ENCODE assay signal across 7 cellular contexts in genomic region chr1:243287652-243288051, GRCh38. TPM values are rescaled to one million over a fixed set of nuclear protein-coding genes. Genes with fewer than 3 reads are reported as not detected.
A peak's percentile ranks its signal among the peaks of the same experiment; 100 is the strongest.
DNase-seq lines count a peak whose midpoint lies in the region; ATAC-seq, FAIRE-seq and TF ChIP-seq lines count a peak whose summit lies in the region.

No MANE protein-coding gene starts in this region.

- no peak overlapping the region for H3K4me2 ChIP-seq in HCT116 (ENCODE audit: low read length)
- peak overlapping the region; percentile 32 for H3K4me2 ChIP-seq in mammary epithelial cell (ENCODE audit: insufficient read depth, low read depth, low read length)

- H3K79me2 ChIP-seq in HCT116 (ENCODE audit: insufficient read depth, low read length) (no peaks in the 10 kb centered on the region), mammary epithelial cell (ENCODE audit: insufficient read depth, low read length) (peaks cover 10% of the 10 kb centered on the region)

- no peak for TF ChIP-seq RAD21 in HCT116 (IDR thresholded peaks at IDR 0.05; ENCODE audit: low read depth)

- in situ Hi-C loops in mammary epithelial cell (cut with MboI; ENCODE audit: low sequenced_read_pairs in 2 of 2): no loop called here

- no peaks in the 10 kb centered on the region for H3K27me3 ChIP-seq in HCT116 (ENCODE audit: insufficient read depth, low read length)
- no peaks in the 10 kb centered on the region for H3K27me3 ChIP-seq in mammary epithelial cell (ENCODE audit: insufficient read depth, low read length)

- H3K27ac ChIP-seq in HCT116 (ENCODE audit: low read depth, low read length) (no peak overlapping the region), mammary epithelial cell (ENCODE audit: insufficient read depth, low read depth, low read length) (peak overlapping the region; percentile 74)

- TF ChIP-seq POLR2A in HCT116 (IDR thresholded peaks at IDR 0.05; ENCODE audit: borderline replicate concordance, extremely low read depth, insufficient read depth, insufficient read length): no peak

- RAD21 ChIA-PET in HCT116 (lab: Charles Lee; ENCODE audit: low non-redundant PET in 1 of 2, low total read pairs in 2 of 2, uncharacterized antibody in 2 of 2, unreplicated experiment in 2 of 2): interaction anchor here in 1 of 2 experiments (0.6 kb wide), 1 partner anchor 37 kb away, joined by 3 read pairs; no protein-coding TSS in a partner anchor

- ATAC-seq in HCT116 (no peak), mucosa of descending colon (peak; percentile 66)

- no peaks in the 10 kb centered on the region for H3K9me3 ChIP-seq in HCT116 (ENCODE audit: control insufficient read depth in 1 of 2, insufficient read depth in 1 of 2, low read depth in 1 of 2, low read length in 2 of 2)
- no peaks in the 10 kb centered on the region for H3K9me3 ChIP-seq in mammary epithelial cell (replicated peaks; ENCODE audit: insufficient read depth, low read length)
- H3K9me3 ChIP-seq in mucosa of descending colon: no peaks in the 10 kb centered on the region

- TSS peak; percentile 29 for BruUV-seq in HCT116 (replicated peaks; lab: Mats Ljungman, UMichigan)
- no TSS peak for BruUV-seq in mammary epithelial cell (replicated peaks; lab: Mats Ljungman, UMichigan)

- POLR2A ChIA-PET in HCT116 (lab: Charles Lee): no interaction called here

- H3K36me3 ChIP-seq in HCT116 (ENCODE audit: control insufficient read depth in 1 of 2, insufficient read depth in 2 of 2, low read length in 2 of 2) (no peaks in the 10 kb centered on the region), mammary epithelial cell (ENCODE audit: insufficient read depth, low read length) (peaks cover 11% of the 10 kb centered on the region), mucosa of descending colon (ENCODE audit: low read depth) (no peaks in the 10 kb centered on the region)

- H4K20me1 ChIP-seq in HCT116 (ENCODE audit: insufficient read depth) (no peaks in the 10 kb centered on the region), mammary epithelial cell (ENCODE audit: insufficient read depth, low read length) (no peaks in the 10 kb centered on the region)

- peaks cover 0 to 4% of the 10 kb centered on the region in 2 experiments; a peak in 1 of 4 replicates for H3K4me1 ChIP-seq in HCT116 (ENCODE audit: control insufficient read depth in 1 of 2, insufficient read depth in 2 of 2, low read length in 2 of 2)
- H3K4me1 ChIP-seq in mammary epithelial cell (ENCODE audit: insufficient read depth, low read length): peaks cover 21% of the 10 kb centered on the region
- no peaks in the 10 kb centered on the region for H3K4me1 ChIP-seq in mucosa of descending colon (ENCODE audit: low read depth)

- peak; percentile 92 for FAIRE-seq in GM18507 (lab: Jason Lieb, UNC)

- CTCF ChIA-PET in HCT116 (lab: Charles Lee): no interaction called here
- CTCF ChIA-PET in mammary epithelial cell (lab: Charles Lee; ENCODE audit: low non-redundant PET): no interaction called here

- H2AFZ ChIP-seq in HCT116 (ENCODE audit: low read depth, low read length, poor library complexity, severe bottlenecking) (no peak overlapping the region), mammary epithelial cell (ENCODE audit: low read depth, low read length) (no peak overlapping the region)

- no peak for TF ChIP-seq CTCF in HCT116 (IDR thresholded peaks at IDR 0.05 in 2 of 3, conservative IDR thresholded peaks at IDR 0.05 in 1 of 3; ENCODE audit: borderline replicate concordance in 1 of 3, insufficient read depth in 1 of 3, low read depth in 2 of 3, low read length in 2 of 3)
- no peak for TF ChIP-seq CTCF in mammary epithelial cell (conservative IDR thresholded peaks at IDR 0.05 in 1 of 2, IDR thresholded peaks at IDR 0.05 in 1 of 2; ENCODE audit: extremely low read depth in 1 of 2, insufficient read depth in 1 of 2, low read depth in 1 of 2, low read length in 2 of 2)
- no peak for TF ChIP-seq CTCF in mucosa of descending colon (IDR thresholded peaks at IDR 0.05)

- dilution Hi-C loops in mammary epithelial cell (cut with HindIII; ENCODE audit: low sequenced_read_pairs): no loop called here

- WGBS in mammary epithelial cell (ENCODE audit: low coverage, missing lambda C conversion rate): 0% methylated on average over 1 of the region's 1 CpG

- intact Hi-C loops in HCT116 (cut with micrococcal nuclease) (no loop called here), mammary epithelial cell (cut with micrococcal nuclease) (loop anchor here (2.0 kb wide), 1 partner anchor 33 kb away; the partner anchor contains the start of gene CEP170), mucosa of descending colon (cut with DNase I, micrococcal nuclease) (no loop called here)

- H3K4me3 ChIP-seq in HCT116 (replicated peaks in 1 of 2; ENCODE audit: low read depth in 1 of 2, low read length in 2 of 2): no peak overlapping the region
- no peak overlapping the region for H3K4me3 ChIP-seq in mammary epithelial cell (replicated peaks in 1 of 3; ENCODE audit: insufficient read depth in 1 of 3, low read depth in 2 of 3, low read length in 3 of 3)
- no peak overlapping the region for H3K4me3 ChIP-seq in mucosa of descending colon

- H3K9me2 ChIP-seq in HCT116 (ENCODE audit: insufficient read depth): no peaks in the 10 kb centered on the region

- H3K9ac ChIP-seq in HCT116 (ENCODE audit: low read length) (no peak overlapping the region), mammary epithelial cell (ENCODE audit: insufficient read depth, low read length) (no peak overlapping the region)

- DNase-seq in GM18507 (ENCODE audit: extremely low spot score, insufficient read length, low read depth): peak; percentile 8
- no peak for DNase-seq in HCT116 (ENCODE audit: low read depth, low spot score)
- peak; percentile 57 for DNase-seq in NAMALWA (ENCODE audit: low spot score)
- DNase-seq in mammary epithelial cell: peak; percentile 88
- no peak for DNase-seq in mucosa of descending colon
- no peak for DNase-seq in LoVo (ENCODE audit: low spot score)
- no peak for DNase-seq in NCI-H82 (lab: John Stamatoyannopoulos, UW)

TF ChIP-seq in HCT116, 20 proteins besides CTCF, POLR2A, EP300 and RAD21:
- TF ChIP-seq ATF3 (IDR thresholded peaks at IDR 0.05): no peak
- TF ChIP-seq FOSL1 (IDR thresholded peaks at IDR 0.05; ENCODE audit: low read depth): peak; percentile 33; the same call in 1 of the 2 replicates
- TF ChIP-seq SP1 (IDR thresholded peaks at IDR 0.05; ENCODE audit: low read depth): peak; percentile 23; the same call in 1 of the 2 replicates

RNA-seq across cellular contexts. Expression of gene SDCCAG8, which starts 31.8 kb away (rescaled TPM):
- total RNA-seq in HCT116 (2021; ENCODE audit: unreplicated experiment): 38.2 TPM
- 42.7 and 47.5 TPM in 2 replicates for polyA plus RNA-seq in HCT116 (2012)
- 10 to 100 TPM; 34.7 to 42.1 TPM for total RNA-seq in mammary epithelial cell
- 22.4 TPM for polyA plus RNA-seq in mammary epithelial cell
- 33.5 TPM for polyA minus RNA-seq in mammary epithelial cell
- total RNA-seq in mucosa of descending colon: 10 to 100 TPM; 22.1 to 37.5 (median 34.1) TPM

RNA-seq across cellular contexts. Expression of gene CEP170, which starts 32.6 kb away (rescaled TPM):
- total RNA-seq in HCT116 (2021; ENCODE audit: unreplicated experiment) (55.2 TPM), mammary epithelial cell (10 to 100 TPM; 64.6 to 75.7 TPM), mucosa of descending colon (10 to 100 TPM in 2 of 3 donors, 1 to 10 TPM in 1; 6.2 to 43.8 (median 14.4) TPM)
- 17.0 and 20.9 TPM in 2 replicates for polyA plus RNA-seq in HCT116 (2012)
- 23.9 TPM for polyA plus RNA-seq in mammary epithelial cell
- polyA minus RNA-seq in mammary epithelial cell: 73.6 TPM

Comparison
In these comparisons a context has a peak if more than half of its experiments do, and no peak if none do; other contexts are left out.
1. DNase-seq: peak in GM18507 (single experiment), NAMALWA (single experiment) and mammary epithelial cell (single experiment); none in HCT116 (single experiment), mucosa of descending colon (0 of 3), LoVo (single experiment) and NCI-H82 (single experiment).